Comparison of ENCODE assay signal across 8 cellular contexts in genomic region chr6:16817594-16817993, GRCh38.
"Had no signal": no experiment of that assay in that cellular context is flagged by ENCODE, and none has a peak within 500 bp of the region (broad histone marks: within the 10 kb centered on the region; RNA-seq: fewer than 3 reads in every experiment).

No MANE protein-coding gene starts in this region.

- H3K27ac ChIP-seq: GM23248, HL-60 had no signal

- H3K9ac ChIP-seq: GM23248 had no signal

- ATAC-seq: HepG2, K562 had no signal

- DNase-seq: H7, HCEC 1CT, Kasumi-1, KG1 had no signal

- H3K4me3 ChIP-seq: GM23248, K562 had no signal

- H2AFZ ChIP-seq: GM23248 had no signal
